ENCODE assay signal across 28 cellular contexts in the genomic region with DNA sequence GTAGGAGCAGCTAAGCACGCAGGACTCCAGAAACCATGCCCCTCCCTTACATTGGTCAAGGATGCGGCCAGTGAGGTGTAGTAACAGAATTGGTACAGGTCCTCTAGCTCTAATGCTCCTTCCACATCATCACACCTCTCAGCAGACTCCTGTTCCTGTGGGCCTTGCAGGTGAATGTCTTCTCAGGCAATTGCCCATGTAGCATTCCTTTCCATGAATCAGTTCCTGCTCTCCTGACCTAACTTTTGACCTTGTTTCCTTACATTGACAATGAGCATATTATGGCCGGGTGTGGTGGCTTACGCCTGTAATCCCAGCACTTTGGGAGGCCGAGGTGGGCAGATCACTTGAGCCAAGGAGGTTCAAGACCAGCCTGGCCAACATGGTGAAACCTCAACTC.
"Had no signal": no experiment of that assay in that cellular context is flagged by ENCODE, and none has a peak within 500 bp of the region (broad histone marks: within the 10 kb centered on the region; RNA-seq: fewer than 3 reads in every experiment).

No MANE protein-coding gene starts in this region.

- H3K4me3 ChIP-seq: adrenal gland, coronary artery, right atrium auricular region, testis, transverse colon had no signal

- H3K9ac ChIP-seq: parathyroid adenoma had no signal

- H3K9me3 Mint-ChIP-seq: activated naive CD4-positive, alpha-beta T cell treated with anti-CD3 and anti-CD28 coated beads for 36 hours; activated naive CD8-positive, alpha-beta T cell treated with anti-CD3 and anti-CD28 coated beads for 36 hours; activated T-helper 1 cell treated with anti-CD3 and anti-CD28 coated beads, Interleukin-12 subunit alpha, Interleukin-12 subunit beta, Interleukin-2, Interleukin-4 antibody, amounts not matched to agents 30 ng/mL and 10 ng/mL and 1 ng/mL, durations not matched to agents 14 hours and 24 hours and 36 hours; brain; naive thymus-derived CD8-positive, alpha-beta T cell; neural crest cell had no signal

- H3K27me3 Mint-ChIP-seq: activated CD4-positive, alpha-beta T cell treated with anti-CD3 and anti-CD28 coated beads for 36 hours; activated naive CD8-positive, alpha-beta T cell treated with anti-CD3 and anti-CD28 coated beads for 36 hours; brain; naive thymus-derived CD8-positive, alpha-beta T cell had no signal

- H2AFZ ChIP-seq: parathyroid adenoma had no signal

- H3K79me2 ChIP-seq: parathyroid adenoma had no signal

- H3K4me1 ChIP-seq: adrenal gland, parathyroid adenoma, right atrium auricular region, testis, transverse colon had no signal

- H3K27ac ChIP-seq: adrenal gland, coronary artery, parathyroid adenoma, right atrium auricular region, testis, transverse colon had no signal

- H3K4me3 Mint-ChIP-seq: activated CD4-positive, alpha-beta T cell treated with anti-CD3 and anti-CD28 coated beads for 36 hours; activated naive CD4-positive, alpha-beta T cell treated with anti-CD3 and anti-CD28 coated beads for 36 hours; activated naive CD8-positive, alpha-beta T cell treated with anti-CD3 and anti-CD28 coated beads for 36 hours; activated T-helper 1 cell treated with anti-CD3 and anti-CD28 coated beads, Interleukin-12 subunit alpha, Interleukin-12 subunit beta, Interleukin-2, Interleukin-4 antibody, amounts not matched to agents 30 ng/mL and 10 ng/mL and 1 ng/mL, durations not matched to agents 14 hours and 24 hours and 36 hours; brain; naive thymus-derived CD8-positive, alpha-beta T cell; neural crest cell had no signal

- H3K27ac Mint-ChIP-seq: activated CD4-positive, alpha-beta T cell treated with anti-CD3 and anti-CD28 coated beads for 36 hours; activated naive CD4-positive, alpha-beta T cell treated with anti-CD3 and anti-CD28 coated beads for 36 hours; activated naive CD8-positive, alpha-beta T cell treated with anti-CD3 and anti-CD28 coated beads for 36 hours; activated T-helper 1 cell treated with anti-CD3 and anti-CD28 coated beads, Interleukin-12 subunit alpha, Interleukin-12 subunit beta, Interleukin-2, Interleukin-4 antibody, amounts not matched to agents 30 ng/mL and 10 ng/mL and 1 ng/mL, durations not matched to agents 14 hours and 24 hours and 36 hours; brain had no signal

- FAIRE-seq: frontal cortex, islet of Langerhans, urothelium cell line had no signal

- DNase-seq: activated CD4-positive, alpha-beta T cell treated with anti-CD3 and anti-CD28 coated beads for 36 hours; activated CD4-positive, alpha-beta T cell treated with anti-CD3 and anti-CD28 coated beads, Interleukin-2, amount 50 U/mL, for 48 hours; activated CD4-positive, CD25-positive, alpha-beta regulatory T cell; activated CD8-positive, alpha-beta memory T cell treated with anti-CD3 and anti-CD28 coated beads for 24 hours; activated effector memory CD4-positive, alpha-beta T cell treated with anti-CD3 and anti-CD28 coated beads, Interleukin-2, amount 50 U/mL, for 16 hours; activated naive CD4-positive, alpha-beta T cell treated with anti-CD3 and anti-CD28 coated beads for 36 hours; activated naive CD8-positive, alpha-beta T cell treated with anti-CD3 and anti-CD28 coated beads for 36 hours; activated T-cell treated with anti-CD3 and anti-CD28 coated beads, Interleukin-2, amount 50 U/mL, for 1 hour; adrenal gland; aorta; effector CD4-positive, alpha-beta T cell; left ventricle myocardium superior; mammary epithelial cell; midbrain; naive thymus-derived CD8-positive, alpha-beta T cell; nucleus accumbens; stimulated activated naive CD8-positive, alpha-beta T cell treated with anti-CD3 and anti-CD28 coated beads, Interleukin-15, Interleukin-2, amounts not matched to agents 100 U/mL and 50 U/mL, for 24 hours; testis; transverse colon had no signal

- H3K27me3 ChIP-seq: adrenal gland, right atrium auricular region, testis, transverse colon had no signal

- H3K9me3 ChIP-seq: adrenal gland, right atrium auricular region, testis, transverse colon had no signal

- H3K4me1 Mint-ChIP-seq: brain; naive thymus-derived CD8-positive, alpha-beta T cell; neural crest cell had no signal

- H3K36me3 ChIP-seq: transverse colon had no signal
